Comparison of ENCODE assay signal across 8 cellular contexts in genomic region chr17:58317421-58318064, GRCh38. TPM values are rescaled to one million over a fixed set of nuclear protein-coding genes. Genes with fewer than 3 reads are reported as not detected.
DNase-seq lines count a peak whose midpoint lies in the region; ATAC-seq and TF ChIP-seq lines count a peak whose summit lies in the region.

No MANE protein-coding gene starts in this region.

- no peaks in the 10 kb centered on the region for H3K4me1 Mint-ChIP-seq in nephron

- WGBS in upper lobe of left lung, 2 donors, result 14 to 24% methylated on average over 5 of the region's 5 CpGs

- DNase-seq in GM04504 (ENCODE audit: low read depth), result peak; percentile 24
- DNase-seq in NCI-H345 (lab: John Stamatoyannopoulos, UW), result peak; percentile 32
- peak; percentile 83 for DNase-seq in activated CD4-positive, alpha-beta T cell treated with anti-CD3 and anti-CD28 coated beads for 48 hours
- peak; percentile 56 to 61 (median 60) for DNase-seq in effector memory CD4-positive, alpha-beta T cell
- peak in 1 of 2 donors; percentile 47 for DNase-seq in upper lobe of left lung
- DNase-seq in GOT3 (lab: John Stamatoyannopoulos, UW), result no peak

- no peaks in the 10 kb centered on the region for H3K9me3 Mint-ChIP-seq in nephron

- H3K27ac Mint-ChIP-seq in nephron, result no peak overlapping the region

- H3K9me3 ChIP-seq in effector memory CD4-positive, alpha-beta T cell (ENCODE audit: control insufficient read depth, low read length), result no peaks in the 10 kb centered on the region
- no peaks in the 10 kb centered on the region for H3K9me3 ChIP-seq in upper lobe of left lung

- no peak for TF ChIP-seq POLR2A in upper lobe of left lung (IDR thresholded peaks at IDR 0.05)

- no peak overlapping the region for H3K4me3 ChIP-seq in effector memory CD4-positive, alpha-beta T cell (ENCODE audit: insufficient read depth, low read depth, low read length, poor library complexity, severe bottlenecking)
- H3K4me3 ChIP-seq in upper lobe of left lung, result no peak overlapping the region

- peaks cover 5% of the 10 kb centered on the region for H3K36me3 Mint-ChIP-seq in nephron (ENCODE audit: low read depth)

- TF ChIP-seq CTCF in nephron (IDR thresholded peaks at IDR 0.05; ENCODE audit: unreplicated experiment in 3 of 3) (peak; percentile 54 to 65 (median 58)), upper lobe of left lung (IDR thresholded peaks at IDR 0.05) (peak; percentile 35 to 78 (median 62))

- no peak for TF ChIP-seq EP300 in upper lobe of left lung (IDR thresholded peaks at IDR 0.05)

- H3K27me3 ChIP-seq in effector memory CD4-positive, alpha-beta T cell (replicated peaks; ENCODE audit: control insufficient read depth, insufficient read depth, low read length, poor library complexity, severe bottlenecking), result no peaks in the 10 kb centered on the region
- no peaks in the 10 kb centered on the region for H3K27me3 ChIP-seq in upper lobe of left lung

- peak overlapping the region; percentile 49 for H3K27ac ChIP-seq in effector memory CD4-positive, alpha-beta T cell (ENCODE audit: insufficient read depth, low read length, poor library complexity, severe bottlenecking)
- no peak overlapping the region for H3K27ac ChIP-seq in upper lobe of left lung

- H3K4me3 Mint-ChIP-seq in nephron, result no peak overlapping the region

- H3K36me3 ChIP-seq in effector memory CD4-positive, alpha-beta T cell (ENCODE audit: control insufficient read depth, insufficient read depth, low read length), result peaks cover 6% of the 10 kb centered on the region
- no peaks in the 10 kb centered on the region for H3K36me3 ChIP-seq in upper lobe of left lung

- ATAC-seq in HG02588 (IDR thresholded peaks at IDR 0.05; ENCODE audit: unreplicated experiment), result peak; percentile 69
- peak in 1 of 2 donors; percentile 56 for ATAC-seq in upper lobe of left lung (ENCODE audit: low FRiP score in 2 of 2)

- H3K4me1 ChIP-seq in effector memory CD4-positive, alpha-beta T cell (ENCODE audit: control insufficient read depth, insufficient read depth, low read length, poor library complexity, severe bottlenecking), result peaks cover 10% of the 10 kb centered on the region
- H3K4me1 ChIP-seq in upper lobe of left lung, result no peaks in the 10 kb centered on the region

- peaks cover 12% of the 10 kb centered on the region for H3K27me3 Mint-ChIP-seq in nephron (ENCODE audit: low read depth)

RNA-seq across cellular contexts. Expression of gene TSPOAP1, which starts 11.1 kb away (rescaled TPM):
- 10 to 100 TPM; 14.0 to 50.3 (median 24.1) TPM for total RNA-seq in upper lobe of left lung

RNA-seq across cellular contexts. Expression of gene SUPT4H1, which starts 34.5 kb away (rescaled TPM):
- 10 to 100 TPM; 22.0 to 80.5 (median 40.4) TPM for total RNA-seq in upper lobe of left lung

RNA-seq across cellular contexts. Expression of gene MPO, which starts 36.8 kb away (rescaled TPM):
- 1 to 10 TPM in 4 of 6 donors, under 1 TPM in 2; 0.71 to 4.6 (median 1.0) TPM for total RNA-seq in upper lobe of left lung
